ENCODE assay signal across 9 cellular contexts in the genomic region with DNA sequence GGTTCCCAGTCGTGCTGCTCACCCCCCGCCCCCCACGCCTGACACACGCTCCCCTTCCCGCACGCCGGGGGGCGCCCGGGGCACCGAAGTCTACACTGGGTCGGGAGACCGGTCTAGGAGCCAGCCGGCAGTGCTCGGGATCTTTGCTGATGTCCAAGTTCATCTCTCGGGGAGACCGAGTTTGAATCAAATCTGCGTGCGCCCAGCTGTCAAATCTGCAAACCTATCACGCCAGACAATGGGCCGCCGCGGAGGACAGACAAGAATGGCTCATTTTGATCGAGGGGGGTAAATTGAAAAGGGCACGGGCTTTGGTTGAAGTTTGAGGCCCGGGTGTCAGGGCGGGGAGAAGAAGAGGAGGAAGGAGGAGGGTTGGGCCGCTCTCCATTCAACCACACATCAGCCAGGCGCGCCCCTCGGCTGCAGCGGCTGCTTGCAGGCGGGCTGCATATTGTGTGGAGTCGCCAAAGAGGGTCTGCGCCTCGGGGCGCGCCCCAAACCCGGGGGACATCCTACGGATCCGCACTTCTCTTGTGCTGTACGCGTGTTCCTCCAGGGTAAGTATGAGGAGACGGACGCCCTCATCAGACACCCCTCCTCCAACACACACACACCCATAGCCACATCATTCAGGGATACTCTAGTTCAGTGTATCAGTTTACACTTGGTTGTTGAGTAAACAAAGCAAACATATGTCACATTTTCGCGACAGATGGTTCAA. TPM values are rescaled to one million over a fixed set of nuclear protein-coding genes. Genes with fewer than 3 reads are reported as not detected.
DNase-seq lines count a peak whose midpoint lies in the region; ATAC-seq and TF ChIP-seq lines count a peak whose summit lies in the region.
"Had no signal": no experiment of that assay in that cellular context is flagged by ENCODE, and none has a peak within 500 bp of the region (broad histone marks: within the 10 kb centered on the region; RNA-seq: fewer than 3 reads in every experiment).

No MANE protein-coding gene starts in this region.

- no peaks in the 10 kb centered on the region for H3K36me3 ChIP-seq in urinary bladder (ENCODE audit: insufficient read depth)

- H3K4me3 ChIP-seq in astrocyte of the spinal cord (ENCODE audit: low read depth, low read length): peak overlapping the region; percentile 53
- H3K4me3 ChIP-seq in lower leg skin (ENCODE audit: low read depth, poor library complexity, severe bottlenecking): peak overlapping the region; percentile 41
- H3K4me3 ChIP-seq in urinary bladder (ENCODE audit: low read depth, low read length): peak overlapping the region; percentile 65
- H3K4me3 ChIP-seq: K562 had no signal

- H3K4me3 Mint-ChIP-seq in activated T-cell treated with anti-CD3 and anti-CD28 coated beads, Interleukin-2, amount 50 U/mL, for 72 hours: peak overlapping the region; percentile 58 to 76

- DNase-seq in activated T-cell treated with anti-CD3 and anti-CD28 coated beads, Interleukin-2, amount 50 U/mL, for 72 hours: no peak
- DNase-seq in activated T-cell treated with anti-CD3 and anti-CD28 coated beads for 4 hours (no peak), astrocyte of the spinal cord (ENCODE audit: low read depth, low spot score) (peak; percentile 24), lower leg skin (ENCODE audit: low spot score in 2 of 2) (peak in 1 of 2 donors; percentile 89), GM19238 (ENCODE audit: insufficient read length, low spot score) (no peak)

- intact Hi-C loops in lower leg skin (cut with DNase I; ENCODE audit: low total_unique reads): no loop called here

- peaks cover 2% of the 10 kb centered on the region for H3K4me1 ChIP-seq in urinary bladder (ENCODE audit: insufficient read depth)

- peaks cover 49% of the 10 kb centered on the region for H3K27me3 Mint-ChIP-seq in activated T-cell treated with anti-CD3 and anti-CD28 coated beads, Interleukin-2, amount 50 U/mL, for 72 hours (ENCODE audit: low read depth)

- no peak overlapping the region for H3K27ac Mint-ChIP-seq in activated T-cell treated with anti-CD3 and anti-CD28 coated beads, Interleukin-2, amount 50 U/mL, for 72 hours

- peaks cover 9% of the 10 kb centered on the region for H3K4me1 Mint-ChIP-seq in activated T-cell treated with anti-CD3 and anti-CD28 coated beads, Interleukin-2, amount 50 U/mL, for 72 hours (ENCODE audit: low read depth)

- peaks cover 0 to 2% of the 10 kb centered on the region in 2 donors for H3K36me3 Mint-ChIP-seq in activated T-cell treated with anti-CD3 and anti-CD28 coated beads, Interleukin-2, amount 50 U/mL, for 72 hours (ENCODE audit: insufficient read depth in 2 of 2)

- in situ Hi-C loops in astrocyte of the spinal cord (cut with HindIII; ENCODE audit: low sequenced_read_pairs): no loop called here

- WGBS in lower leg skin, 2 donors: 3 to 4% methylated on average over 43 to 45 of the region's 46 CpGs
- 2% methylated on average over 46 of the region's 46 CpGs for WGBS in urinary bladder

- H3K9me3 Mint-ChIP-seq in activated T-cell treated with anti-CD3 and anti-CD28 coated beads, Interleukin-2, amount 50 U/mL, for 72 hours: peaks cover 0 to 2% of the 10 kb centered on the region in 2 donors

- TF ChIP-seq POLR2A in lower leg skin (IDR thresholded peaks at IDR 0.05): no peak

- TF ChIP-seq CTCF in astrocyte of the spinal cord (IDR thresholded peaks at IDR 0.05; ENCODE audit: low read depth, low read length) (no peak), lower leg skin (IDR thresholded peaks at IDR 0.05) (no peak)

- no peak for ATAC-seq in activated T-cell treated with anti-CD3 and anti-CD28 coated beads, Interleukin-2, amount 50 U/mL, for 72 hours (replicated peaks in 1 of 2)
- ATAC-seq in HG03432 (IDR thresholded peaks at IDR 0.05; ENCODE audit: unreplicated experiment) (no peak), HG03045 (IDR thresholded peaks at IDR 0.05; ENCODE audit: unreplicated experiment) (no peak)
- ATAC-seq: K562 had no signal

- H3K27ac ChIP-seq in urinary bladder (ENCODE audit: low read depth): peak overlapping the region; percentile 46

RNA-seq across cellular contexts. Expression of a gene that starts 1.3 kb away (rescaled TPM):
- total RNA-seq in activated T-cell treated with anti-CD3 and anti-CD28 coated beads, Interleukin-2, amount 50 U/mL, for 72 hours: not detected
- total RNA-seq in lower leg skin: 10 to 100 TPM in 2 of 4 donors, 1 to 10 TPM in 2; 6.2 to 44.5 (median 13.4) TPM
- 60.9 TPM for total RNA-seq in urinary bladder
- 24.2 TPM for polyA plus RNA-seq in urinary bladder
- polyA plus RNA-seq: K562 had no signal

RNA-seq across cellular contexts. Expression of a gene that starts 49.9 kb away (rescaled TPM):
- not detected for total RNA-seq in activated T-cell treated with anti-CD3 and anti-CD28 coated beads, Interleukin-2, amount 50 U/mL, for 72 hours
- total RNA-seq in lower leg skin: not detected
- total RNA-seq in urinary bladder: not detected
- not detected for polyA plus RNA-seq in urinary bladder
- total RNA-seq: K562 had no signal
- polyA plus RNA-seq: K562 had no signal

Comparison
In these comparisons a context has a peak if more than half of its experiments do, and no peak if none do; other contexts are left out.
1. RNA of a gene that starts 1.3 kb away (total RNA-seq): 60.9 TPM in urinary bladder (single experiment) and 6.2 to 44.5 TPM in lower leg skin; not detected in activated T-cell treated with anti-CD3 and anti-CD28 coated beads, Interleukin-2, amount 50 U/mL, for 72 hours; every median in the first group is over 4 times any median in the second.
2. Peak in every context shown above with its lines, with median percentiles within 50 percentile points of each other: H3K4me3 ChIP-seq.